25 cellular contexts compared by ENCODE assay signal in genomic region chr2:223319601-223320000, GRCh38.
"Had no signal": no experiment of that assay in that cellular context is flagged by ENCODE, and none has a peak within 500 bp of the region (broad histone marks: within the 10 kb centered on the region; RNA-seq: fewer than 3 reads in every experiment).

No MANE protein-coding gene starts in this region.

- H3K27ac Mint-ChIP-seq: effector memory CD8-positive, alpha-beta T cell; naive B cell; natural killer cell treated with Interleukin-12 subunit alpha and Interleukin-12 subunit beta and Interleukin-15 and Interleukin-18, amount 100 ng/mL, for 72 hours; progenitor cell of endocrine pancreas; stimulated activated effector memory CD8-positive, alpha-beta T cell treated with anti-CD3 and anti-CD28 coated beads, Interleukin-12 subunit alpha, Interleukin-12 subunit beta, amount 100 ng/mL, for 72 hours; type B pancreatic cell had no signal

- FAIRE-seq: endometrium, keratinocyte, pancreas had no signal

- H3K4me3 Mint-ChIP-seq: effector memory CD8-positive, alpha-beta T cell; naive B cell; natural killer cell treated with Interleukin-12 subunit alpha and Interleukin-12 subunit beta and Interleukin-15 and Interleukin-18, amount 100 ng/mL, for 72 hours; neural crest cell; stimulated activated effector memory CD8-positive, alpha-beta T cell treated with anti-CD3 and anti-CD28 coated beads, Interleukin-12 subunit alpha, Interleukin-12 subunit beta, amount 100 ng/mL, for 72 hours; type B pancreatic cell had no signal

- H3K27me3 Mint-ChIP-seq: effector memory CD8-positive, alpha-beta T cell; naive B cell; natural killer cell treated with Interleukin-12 subunit alpha and Interleukin-12 subunit beta and Interleukin-15 and Interleukin-18, amount 100 ng/mL, for 72 hours had no signal

- H3K36me3 ChIP-seq: esophagus squamous epithelium, gastrocnemius medialis, lower lobe of right lung, neutrophil, pancreas, right atrium auricular region, stomach, tibial artery had no signal

- DNase-seq: effector memory CD8-positive, alpha-beta T cell; erythroblast; esophagus squamous epithelium; foreskin fibroblast; gastrocnemius medialis; head of caudate nucleus; left ventricle myocardium superior; lower lobe of right lung; naive B cell; pancreas; stimulated activated CD4-positive, alpha-beta T cell treated with anti-CD3 and anti-CD28 coated beads, Interleukin-2, amount 100 ng/mL, for 24 hours; stimulated activated CD4-positive, alpha-beta T cell treated with anti-CD3 and anti-CD28 coated beads, Interleukin-4, amount 100 ng/mL, for 24 hours; stimulated activated naive CD4-positive, alpha-beta T cell treated with Interleukin-2 at 50 U/mL for 16 hours; stomach; tibial artery had no signal

- H3K27me3 ChIP-seq: esophagus squamous epithelium, gastrocnemius medialis, neutrophil, pancreas, right atrium auricular region, stomach, tibial artery had no signal

- H3K9me3 Mint-ChIP-seq: effector memory CD8-positive, alpha-beta T cell; natural killer cell treated with Interleukin-12 subunit alpha and Interleukin-12 subunit beta and Interleukin-15 and Interleukin-18, amount 100 ng/mL, for 72 hours; neural crest cell; stimulated activated effector memory CD8-positive, alpha-beta T cell treated with anti-CD3 and anti-CD28 coated beads, Interleukin-12 subunit alpha, Interleukin-12 subunit beta, amount 100 ng/mL, for 72 hours; type B pancreatic cell had no signal

- H3K4me3 ChIP-seq: coronary artery, esophagus squamous epithelium, gastrocnemius medialis, lower lobe of right lung, pancreas, right atrium auricular region, stomach, tibial artery had no signal

- H3K4me1 Mint-ChIP-seq: naive B cell; neural crest cell; stimulated activated effector memory CD8-positive, alpha-beta T cell treated with anti-CD3 and anti-CD28 coated beads, Interleukin-12 subunit alpha, Interleukin-12 subunit beta, amount 100 ng/mL, for 72 hours had no signal

- H3K36me3 Mint-ChIP-seq: naive B cell; natural killer cell treated with Interleukin-12 subunit alpha and Interleukin-12 subunit beta and Interleukin-15 and Interleukin-18, amount 100 ng/mL, for 72 hours; stimulated activated effector memory CD8-positive, alpha-beta T cell treated with anti-CD3 and anti-CD28 coated beads, Interleukin-12 subunit alpha, Interleukin-12 subunit beta, amount 100 ng/mL, for 72 hours; type B pancreatic cell had no signal

- H3K27ac ChIP-seq: esophagus squamous epithelium, gastrocnemius medialis, lower lobe of right lung, neutrophil, pancreas, right atrium auricular region, stomach had no signal

- H3K4me1 ChIP-seq: esophagus squamous epithelium, gastrocnemius medialis, lower lobe of right lung, pancreas, right atrium auricular region, stomach had no signal

- H3K9me3 ChIP-seq: esophagus squamous epithelium, gastrocnemius medialis, lower lobe of right lung, neutrophil, pancreas, right atrium auricular region, stomach, tibial artery had no signal
